Comparison of ENCODE assay signal across 33 cellular contexts in the genomic region with DNA sequence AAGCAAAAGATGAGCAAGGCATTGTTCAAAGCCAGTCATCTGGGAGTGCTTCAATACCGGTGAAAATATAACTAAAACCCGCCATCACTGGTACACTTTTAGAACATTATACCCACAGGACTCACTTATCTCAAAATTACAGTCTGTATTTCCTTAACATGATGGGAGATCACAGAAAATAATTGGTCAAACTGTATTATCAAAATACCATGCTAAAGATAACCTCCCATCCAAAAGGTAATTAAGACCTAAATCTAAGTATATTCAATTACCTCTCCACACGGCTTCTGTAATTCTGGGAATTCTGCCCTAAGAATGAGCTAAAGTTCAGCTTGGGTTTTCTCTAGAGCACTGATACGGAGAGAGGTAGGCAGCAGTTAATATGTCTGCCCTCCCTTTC.
"Had no signal": no experiment of that assay in that cellular context is flagged by ENCODE, and none has a peak within 500 bp of the region (broad histone marks: within the 10 kb centered on the region; RNA-seq: fewer than 3 reads in every experiment).

No MANE protein-coding gene starts in this region.

- H3K9me3 ChIP-seq: adrenal gland, body of pancreas, breast epithelium, colonic mucosa, esophagus squamous epithelium, heart left ventricle had no signal

- H3K4me3 ChIP-seq: adrenal gland, body of pancreas, breast epithelium, cardiac muscle cell, colonic mucosa, esophagus squamous epithelium, heart left ventricle had no signal

- H3K27me3 Mint-ChIP-seq: T-helper 17 cell had no signal

- DNase-seq: activated B cell treated with CpG ODN at 0.5 μM for 24 hours; activated CD4-positive, alpha-beta T cell treated with anti-CD3 and anti-CD28 coated beads for 48 hours; activated CD4-positive, alpha-beta T cell treated with anti-CD3 and anti-CD28 coated beads, Interleukin-2, amount 50 U/mL, for 1 hour; activated CD4-positive, alpha-beta T cell treated with anti-CD3 and anti-CD28 coated beads, Interleukin-2, amount 50 U/mL, for 48 hours; activated CD8-positive, alpha-beta memory T cell treated with anti-CD3 and anti-CD28 coated beads for 24 hours; activated CD8-positive, alpha-beta T cell treated with anti-CD3 and anti-CD28 coated beads for 36 hours; activated effector memory CD4-positive, alpha-beta T cell treated with anti-CD3 and anti-CD28 coated beads, Interleukin-2, amount 50 U/mL, for 16 hours; activated naive CD4-positive, alpha-beta T cell treated with anti-CD3 and anti-CD28 coated beads for 36 hours; activated naive CD8-positive, alpha-beta T cell treated with anti-CD3 and anti-CD28 coated beads for 36 hours; activated naive CD8-positive, alpha-beta T cell treated with anti-CD3 and anti-CD28 coated beads, Interleukin-2, amount 50 U/mL, for 24 hours; activated T-cell treated with anti-CD3 and anti-CD28 coated beads, Interleukin-2, amount 50 U/mL, for 48 hours; adrenal gland; amygdala; aorta; body of pancreas; central memory CD4-positive, alpha-beta T cell; cerebellar nuclear complex; colonic mucosa; effector CD8-positive, alpha-beta T cell; esophagus squamous epithelium; heart left ventricle; T-cell; T-helper 17 cell; T1000; WERI-Rb-1 had no signal

- H3K27ac ChIP-seq: adrenal gland, body of pancreas, breast epithelium, cardiac muscle cell, colonic mucosa, epithelial cell of prostate, esophagus squamous epithelium, heart left ventricle, WERI-Rb-1 had no signal

- H3K36me3 Mint-ChIP-seq: activated naive CD4-positive, alpha-beta T cell treated with anti-CD3 and anti-CD28 coated beads, Interleukin-2, amount 50 U/mL, for 24 hours; activated naive CD8-positive, alpha-beta T cell treated with anti-CD3 and anti-CD28 coated beads for 36 hours; T-cell had no signal

- H3K4me1 Mint-ChIP-seq: activated B cell treated with CpG ODN at 0.5 μM for 24 hours; activated naive CD4-positive, alpha-beta T cell treated with anti-CD3 and anti-CD28 coated beads, Interleukin-2, amount 50 U/mL, for 24 hours; activated naive CD8-positive, alpha-beta T cell treated with anti-CD3 and anti-CD28 coated beads for 36 hours; activated naive CD8-positive, alpha-beta T cell treated with anti-CD3 and anti-CD28 coated beads, Interleukin-2, amount 50 U/mL, for 24 hours; T-cell; T-helper 17 cell had no signal

- H3K9me3 Mint-ChIP-seq: activated B cell treated with CpG ODN at 0.5 μM for 24 hours; activated CD8-positive, alpha-beta T cell treated with anti-CD3 and anti-CD28 coated beads for 36 hours; activated naive CD4-positive, alpha-beta T cell treated with anti-CD3 and anti-CD28 coated beads for 36 hours; activated naive CD4-positive, alpha-beta T cell treated with anti-CD3 and anti-CD28 coated beads, Interleukin-2, amount 50 U/mL, for 24 hours; activated naive CD8-positive, alpha-beta T cell treated with anti-CD3 and anti-CD28 coated beads for 36 hours; activated naive CD8-positive, alpha-beta T cell treated with anti-CD3 and anti-CD28 coated beads, Interleukin-2, amount 50 U/mL, for 24 hours; activated T-helper 2 cell treated with anti-CD3 and anti-CD28 coated beads, Interferon-gamma antibody, Interleukin-2, Interleukin-4, amounts not matched to agents 10 μg/mL and 5 μg/mL and 100 μg/mL, durations not matched to agents 14 hours and 24 hours and 36 hours; T-cell; T-helper 2 cell treated with Interferon-gamma antibody and Interleukin-4, amounts not matched to agents 5 μg/mL and 100 μg/mL, for 36 hours had no signal

- H3K27me3 ChIP-seq: adrenal gland, body of pancreas, breast epithelium, cardiac muscle cell, colonic mucosa, esophagus squamous epithelium had no signal

- H3K4me3 Mint-ChIP-seq: activated B cell treated with CpG ODN at 0.5 μM for 24 hours; activated CD8-positive, alpha-beta T cell treated with anti-CD3 and anti-CD28 coated beads for 36 hours; activated naive CD4-positive, alpha-beta T cell treated with anti-CD3 and anti-CD28 coated beads for 36 hours; activated naive CD4-positive, alpha-beta T cell treated with anti-CD3 and anti-CD28 coated beads, Interleukin-2, amount 50 U/mL, for 24 hours; activated naive CD8-positive, alpha-beta T cell treated with anti-CD3 and anti-CD28 coated beads for 36 hours; activated naive CD8-positive, alpha-beta T cell treated with anti-CD3 and anti-CD28 coated beads, Interleukin-2, amount 50 U/mL, for 24 hours; activated T-helper 1 cell treated with anti-CD3 and anti-CD28 coated beads, Interleukin-12 subunit alpha, Interleukin-12 subunit beta, Interleukin-2, Interleukin-4 antibody, amounts not matched to agents 30 ng/mL and 10 ng/mL and 1 ng/mL, durations not matched to agents 14 hours and 24 hours and 36 hours; T-cell; T-helper 17 cell; T-helper 2 cell treated with Interferon-gamma antibody and Interleukin-4, amounts not matched to agents 5 μg/mL and 100 μg/mL, for 36 hours had no signal

- H3K36me3 ChIP-seq: adrenal gland, breast epithelium, cardiac muscle cell, colonic mucosa, esophagus squamous epithelium, heart left ventricle, WERI-Rb-1 had no signal

- ATAC-seq: activated CD4-positive, CD25-positive, alpha-beta regulatory T cell treated with anti-CD3 and anti-CD28 coated beads, Interleukin-2, amount 50 U/mL, for 24 hours; activated CD8-positive, alpha-beta T cell treated with anti-CD3 and anti-CD28 coated beads for 36 hours; activated naive CD8-positive, alpha-beta T cell treated with anti-CD3 and anti-CD28 coated beads, Interleukin-2, amount 50 U/mL, for 24 hours; body of pancreas; heart left ventricle; T-cell; T-helper 17 cell had no signal

- H3K4me1 ChIP-seq: adrenal gland, body of pancreas, breast epithelium, colonic mucosa, esophagus squamous epithelium, heart left ventricle had no signal

- H3K27ac Mint-ChIP-seq: activated B cell treated with CpG ODN at 0.5 μM for 24 hours; activated CD8-positive, alpha-beta T cell treated with anti-CD3 and anti-CD28 coated beads for 36 hours; activated naive CD4-positive, alpha-beta T cell treated with anti-CD3 and anti-CD28 coated beads for 36 hours; activated naive CD4-positive, alpha-beta T cell treated with anti-CD3 and anti-CD28 coated beads, Interleukin-2, amount 50 U/mL, for 24 hours; activated naive CD8-positive, alpha-beta T cell treated with anti-CD3 and anti-CD28 coated beads for 36 hours; activated naive CD8-positive, alpha-beta T cell treated with anti-CD3 and anti-CD28 coated beads, Interleukin-2, amount 50 U/mL, for 24 hours; activated T-helper 1 cell treated with anti-CD3 and anti-CD28 coated beads, Interleukin-12 subunit alpha, Interleukin-12 subunit beta, Interleukin-2, Interleukin-4 antibody, amounts not matched to agents 30 ng/mL and 10 ng/mL and 1 ng/mL, durations not matched to agents 14 hours and 24 hours and 36 hours; activated T-helper 2 cell treated with anti-CD3 and anti-CD28 coated beads, Interferon-gamma antibody, Interleukin-2, Interleukin-4, amounts not matched to agents 10 μg/mL and 5 μg/mL and 100 μg/mL, durations not matched to agents 14 hours and 24 hours and 36 hours; T-cell; T-helper 17 cell; T-helper 2 cell treated with Interferon-gamma antibody and Interleukin-4, amounts not matched to agents 5 μg/mL and 100 μg/mL, for 36 hours had no signal
